10 cellular contexts compared by ENCODE assay signal in genomic region chr12:100955139-100955538, GRCh38.
DNase-seq lines count a peak whose midpoint lies in the region; ATAC-seq and TF ChIP-seq lines count a peak whose summit lies in the region.
"Had no signal": no experiment of that assay in that cellular context is flagged by ENCODE, and none has a peak within 500 bp of the region (broad histone marks: within the 10 kb centered on the region; RNA-seq: fewer than 3 reads in every experiment).

No MANE protein-coding gene starts in this region.

- no peak overlapping the region for H2AFZ ChIP-seq in H9 (ENCODE audit: low read length)

- H4K5ac ChIP-seq in H9 (ENCODE audit: insufficient read length, low read depth, low read length) = no peak overlapping the region

- H3K14ac ChIP-seq in H9 (ENCODE audit: insufficient read depth, low read length) = no peak overlapping the region

- no peaks in the 10 kb centered on the region; the same call in 1 of the 2 replicates for H3K27me3 Mint-ChIP-seq in H9 (ENCODE audit: low read depth)
- no peaks in the 10 kb centered on the region for H3K27me3 Mint-ChIP-seq in activated CD4-positive, alpha-beta memory T cell treated with anti-CD3 and anti-CD28 coated beads, Interleukin-2, amount 10 ng/mL, durations not matched to agents 7 days and 5 days

- H3K23ac ChIP-seq in H9 (ENCODE audit: insufficient read length, low read depth, low read length) = no peak overlapping the region

- TF ChIP-seq CTCF in H9 (conservative IDR thresholded peaks at IDR 0.05) (no peak), fibroblast of the aortic adventitia (IDR thresholded peaks at IDR 0.05; ENCODE audit: insufficient read depth, low read length) (no peak)

- H3K79me1 ChIP-seq in H9 (ENCODE audit: insufficient read depth, low read depth, low read length, poor library complexity, severe bottlenecking) = no peaks in the 10 kb centered on the region

- no peaks in the 10 kb centered on the region for H3K27me3 ChIP-seq in H9 (ENCODE audit: insufficient read depth, low read length)
- H3K27me3 ChIP-seq: suprapubic skin had no signal

- H4K91ac ChIP-seq in H9 (ENCODE audit: insufficient read length, low read depth, low read length) = no peak overlapping the region

- CTCF ChIA-PET in activated CD4-positive, alpha-beta memory T cell treated with anti-CD3 and anti-CD28 coated beads, Interleukin-2, amount 10 ng/mL, durations not matched to agents 7 days and 5 days (lab: Charles Lee) = no interaction called here

- H3T11ph ChIP-seq in H9 (ENCODE audit: low read length) = no peak overlapping the region

- H2BK12ac ChIP-seq in H9 (ENCODE audit: insufficient read length, low read depth, low read length) = no peak overlapping the region

- no peak overlapping the region for H2AK5ac ChIP-seq in H9 (ENCODE audit: insufficient read length, low read length)

- no peaks in the 10 kb centered on the region for H3K79me2 ChIP-seq in H9 (ENCODE audit: insufficient read depth, low read length)

- peak; percentile 86 for DNase-seq in H9
- DNase-seq in fibroblast of the aortic adventitia (ENCODE audit: low read depth) = peak; percentile 70
- peak; percentile 17 for DNase-seq in skeletal muscle cell (ENCODE audit: low read depth)
- no peak for DNase-seq in NCI-H1417 treated with DMSO at 0.1 percent for 48 hours (lab: John Stamatoyannopoulos, UW)
- no peak for DNase-seq in activated CD4-positive, alpha-beta memory T cell treated with anti-CD3 and anti-CD28 coated beads, Interleukin-2, amount 10 ng/mL, durations not matched to agents 7 days and 5 days
- DNase-seq in cortex of kidney (lab: John Stamatoyannopoulos, UW) = no peak
- no peak for DNase-seq in AML-193 (lab: John Stamatoyannopoulos, UW)

- no peak overlapping the region for H2BK120ac ChIP-seq in H9 (ENCODE audit: low read depth, low read length, poor library complexity, severe bottlenecking)

- no peak overlapping the region for H2BK5ac ChIP-seq in H9 (ENCODE audit: insufficient read length, low read length)

- H3K4me3 Mint-ChIP-seq in H9 = no peak overlapping the region
- no peak overlapping the region for H3K4me3 Mint-ChIP-seq in activated CD4-positive, alpha-beta memory T cell treated with anti-CD3 and anti-CD28 coated beads, Interleukin-2, amount 10 ng/mL, durations not matched to agents 7 days and 5 days

- H2BK20ac ChIP-seq in H9 (ENCODE audit: low read depth, low read length, poor library complexity, severe bottlenecking) = no peak overlapping the region

- no CpG with 5 or more reads among the region's 4 CpGs for whole genome bisulfite sequencing in H9 (ENCODE audit: extremely low coverage, insufficient read length, low lambda C conversion rate)

- no peak overlapping the region for H3K9ac ChIP-seq in H9 (ENCODE audit: extremely low read depth, insufficient read length, low read length)

- peak; percentile 85 for ATAC-seq in SK-N-SH treated with all-trans-retinoic acid at 6 μM for 48 hours
- ATAC-seq: sciatic nerve had no signal

- H3K56ac ChIP-seq in H9 (ENCODE audit: insufficient read length, low read depth, low read length) = no peak overlapping the region

- H3K27ac ChIP-seq in H9 (ENCODE audit: insufficient read length, low read depth, low read length) = no peak overlapping the region
- H3K27ac ChIP-seq: suprapubic skin had no signal

- H3K4me3 ChIP-seq in fibroblast of the aortic adventitia (ENCODE audit: low read depth, low read length) (no peak overlapping the region), skeletal muscle cell (ENCODE audit: low read depth, low read length) (no peak overlapping the region)
- H3K4me3 ChIP-seq: suprapubic skin had no signal

- no peak overlapping the region for H3K4ac ChIP-seq in H9 (ENCODE audit: low read depth, low read length)

- H3K36me3 Mint-ChIP-seq in H9 (ENCODE audit: insufficient read depth in 1 of 3, low read depth in 3 of 3) = peaks cover 0 to 3% (median 0%) of the 10 kb centered on the region in 3 experiments; a peak in 1 of 7 replicates
- H3K36me3 Mint-ChIP-seq in activated CD4-positive, alpha-beta memory T cell treated with anti-CD3 and anti-CD28 coated beads, Interleukin-2, amount 10 ng/mL, durations not matched to agents 7 days and 5 days (ENCODE audit: low read depth) = no peaks in the 10 kb centered on the region

- H3K4me1 Mint-ChIP-seq in H9 = peaks cover 43 to 53% of the 10 kb centered on the region in 2 experiments
- H3K4me1 Mint-ChIP-seq in activated CD4-positive, alpha-beta memory T cell treated with anti-CD3 and anti-CD28 coated beads, Interleukin-2, amount 10 ng/mL, durations not matched to agents 7 days and 5 days = no peaks in the 10 kb centered on the region

- H3K18ac ChIP-seq in H9 (ENCODE audit: insufficient read length, low read depth, low read length) = no peak overlapping the region

- no peak overlapping the region for H4K8ac ChIP-seq in H9 (replicated peaks; ENCODE audit: insufficient read length, low read depth, low read length)

- no peak overlapping the region for H3K4me2 ChIP-seq in H9 (ENCODE audit: insufficient read depth, insufficient read length, low read length)

- H3K4me1 ChIP-seq in H9 (ENCODE audit: insufficient read depth, low read length) = peaks cover 16% of the 10 kb centered on the region
- H3K4me1 ChIP-seq: suprapubic skin had no signal

- no peaks in the 10 kb centered on the region for H3K9me3 Mint-ChIP-seq in H9
- peaks cover 2% of the 10 kb centered on the region for H3K9me3 Mint-ChIP-seq in activated CD4-positive, alpha-beta memory T cell treated with anti-CD3 and anti-CD28 coated beads, Interleukin-2, amount 10 ng/mL, durations not matched to agents 7 days and 5 days

- no peaks in the 10 kb centered on the region for H4K20me1 ChIP-seq in H9 (ENCODE audit: control insufficient read depth, insufficient read depth, insufficient read length)

- no peaks in the 10 kb centered on the region for H3K23me2 ChIP-seq in H9 (ENCODE audit: insufficient read length, low read depth, low read length, poor library complexity, severe bottlenecking)

- POLR2A ChIA-PET in activated CD4-positive, alpha-beta memory T cell treated with anti-CD3 and anti-CD28 coated beads, Interleukin-2, amount 10 ng/mL, durations not matched to agents 7 days and 5 days (lab: Charles Lee) = no interaction called here

- no peaks in the 10 kb centered on the region for H3K9me3 ChIP-seq in H9 (ENCODE audit: control insufficient read depth, low read depth, low read length)
- H3K9me3 ChIP-seq: suprapubic skin had no signal

- H3K27ac Mint-ChIP-seq in H9 = peak overlapping the region; percentile 50 to 66 (median 60); a peak in 4 of 7 replicates
- H3K27ac Mint-ChIP-seq in activated CD4-positive, alpha-beta memory T cell treated with anti-CD3 and anti-CD28 coated beads, Interleukin-2, amount 10 ng/mL, durations not matched to agents 7 days and 5 days = no peak overlapping the region

- no peak overlapping the region for H2BK15ac ChIP-seq in H9 (ENCODE audit: low read depth, low read length)

TF ChIP-seq in SK-N-SH treated with all-trans-retinoic acid at 6 μM for 48 hours, 23 proteins besides CTCF, POLR2A, EP300 and RAD21:
- TF ChIP-seq ZFP30 (CRISPR knock-in tag; IDR thresholded peaks at IDR 0.05) (no peak), ZFP3 (CRISPR knock-in tag; IDR thresholded peaks at IDR 0.05) (0 out of 2 replicates have a peak, but pooled peaks have one; percentile 44), ZC3H10 (CRISPR knock-in tag; IDR thresholded peaks at IDR 0.05) (no peak), PPARA (CRISPR knock-in tag; IDR thresholded peaks at IDR 0.05; ENCODE audit: borderline replicate concordance) (no peak)
- TF ChIP-seq, protein P1, sequence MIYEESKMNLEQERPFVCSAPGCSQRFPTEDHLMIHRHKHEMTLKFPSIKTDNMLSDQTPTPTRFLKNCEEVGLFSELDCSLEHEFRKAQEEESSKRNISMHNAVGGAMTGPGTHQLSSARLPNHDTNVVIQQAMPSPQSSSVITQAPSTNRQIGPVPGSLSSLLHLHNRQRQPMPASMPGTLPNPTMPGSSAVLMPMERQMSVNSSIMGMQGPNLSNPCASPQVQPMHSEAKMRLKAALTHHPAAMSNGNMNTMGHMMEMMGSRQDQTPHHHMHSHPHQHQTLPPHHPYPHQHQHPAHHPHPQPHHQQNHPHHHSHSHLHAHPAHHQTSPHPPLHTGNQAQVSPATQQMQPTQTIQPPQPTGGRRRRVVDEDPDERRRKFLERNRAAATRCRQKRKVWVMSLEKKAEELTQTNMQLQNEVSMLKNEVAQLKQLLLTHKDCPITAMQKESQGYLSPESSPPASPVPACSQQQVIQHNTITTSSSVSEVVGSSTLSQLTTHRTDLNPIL (CRISPR knock-in tag; IDR thresholded peaks at IDR 0.05; ENCODE audit: low read depth) = no peak
TF ChIP-seq in SK-N-SH treated with all-trans-retinoic acid at 6 μM for 48 hours: peak in this region for 1.

Comparison
In these comparisons a context has a peak if more than half of its experiments do, and no peak if none do; other contexts are left out.
1. DNase-seq: peak in H9 (single experiment), fibroblast of the aortic adventitia (single experiment) and skeletal muscle cell (single experiment); none in NCI-H1417 treated with DMSO at 0.1 percent for 48 hours (single experiment), activated CD4-positive, alpha-beta memory T cell treated with anti-CD3 and anti-CD28 coated beads, Interleukin-2, amount 10 ng/mL, durations not matched to agents 7 days and 5 days (single experiment), cortex of kidney (single experiment) and AML-193 (0 of 2).